In genomic region chr9:128723352-128723865, GRCh38 we compare ENCODE assay signal across 8 cellular contexts. TPM values are rescaled to one million over a fixed set of nuclear protein-coding genes. Genes with fewer than 3 reads are reported as not detected.
DNase-seq lines count a peak whose midpoint lies in the region; ATAC-seq, FAIRE-seq and TF ChIP-seq lines count a peak whose summit lies in the region.

No MANE protein-coding gene starts in this region.

- H3K27me3 ChIP-seq in cardiac muscle cell (no peaks in the 10 kb centered on the region), K562 (ENCODE audit: control insufficient read depth in 2 of 2, insufficient read depth in 2 of 2, low read length in 2 of 2) (no peaks in the 10 kb centered on the region), lung (ENCODE audit: control insufficient read depth, insufficient read depth) (no peaks in the 10 kb centered on the region), vagina (no peaks in the 10 kb centered on the region)

- H3K4me1 ChIP-seq in cardiac muscle cell (ENCODE audit: low read depth) (no peaks in the 10 kb centered on the region), K562 (replicated peaks in 1 of 2; ENCODE audit: control insufficient read depth in 2 of 2, insufficient read depth in 2 of 2, low read length in 2 of 2) (peaks cover 8 to 51% of the 10 kb centered on the region in 2 experiments; a peak in 4 of 5 replicates), lung (ENCODE audit: control insufficient read depth in 2 of 2, insufficient read depth in 2 of 2, low read length in 2 of 2) (no peaks in the 10 kb centered on the region), vagina (peaks cover 23% of the 10 kb centered on the region)

- no peak for TF ChIP-seq RAD21 in K562 (CRISPR knock-in tag; conservative IDR thresholded peaks at IDR 0.05 in 1 of 2, IDR thresholded peaks at IDR 0.05 in 1 of 2)

- DNase-seq in cardiac muscle cell (ENCODE audit: low read depth in 1 of 2, low spot score in 1 of 2) (no peak), Right ventricle myocardium superior (no peak), K562 (ENCODE audit: extremely low read depth in 1 of 4, low spot score in 3 of 4) (peak in 3 of 4 experiments; percentile 20 to 48 (median 41)), lung (ENCODE audit: low spot score) (no peak), vagina (ENCODE audit: extremely low spot score in 2 of 2) (no peak), NCI-H526 (lab: John Stamatoyannopoulos, UW) (no peak)

- ATAC-seq in Right ventricle myocardium superior (ENCODE audit: poor library complexity) (no peak), K562 (no peak), lung (ENCODE audit: insufficient read depth, low FRiP score) (no peak), GM18907 (IDR thresholded peaks at IDR 0.05; ENCODE audit: unreplicated experiment) (no peak), HG03280 (IDR thresholded peaks at IDR 0.05; ENCODE audit: unreplicated experiment) (no peak)

- H3K36me3 ChIP-seq in cardiac muscle cell (no peaks in the 10 kb centered on the region), K562 (ENCODE audit: control insufficient read depth, insufficient read depth, low read length) (peaks cover 28% of the 10 kb centered on the region; the same call in 1 of the 3 replicates), lung (ENCODE audit: control insufficient read depth in 2 of 2, insufficient read depth in 2 of 2, low read length in 2 of 2) (peaks cover 0 to 15% of the 10 kb centered on the region in 2 donors), vagina (no peaks in the 10 kb centered on the region)

- FAIRE-seq in K562 (lab: Jason Lieb, UNC) = peak; percentile 74

- no peak overlapping the region for H3K27ac ChIP-seq in cardiac muscle cell
- peak overlapping the region; percentile 72 for H3K27ac ChIP-seq in K562 (ENCODE audit: extremely low read depth, low read depth, low read length)
- peak overlapping the region; percentile 30 to 79 for H3K27ac ChIP-seq in lung (ENCODE audit: low read depth in 1 of 2, low read length in 1 of 2)
- peak overlapping the region; percentile 80 for H3K27ac ChIP-seq in vagina

- H3K4me2 ChIP-seq in K562 (ENCODE audit: insufficient read depth, low read length) = peak overlapping the region; percentile 95

- H3K9me3 ChIP-seq in cardiac muscle cell (ENCODE audit: low read depth) (no peaks in the 10 kb centered on the region), K562 (replicated peaks; ENCODE audit: control insufficient read depth, insufficient read depth, low read depth, low read length) (no peaks in the 10 kb centered on the region), lung (ENCODE audit: control insufficient read depth in 2 of 2, insufficient read depth in 1 of 2, low read length in 1 of 2) (no peaks in the 10 kb centered on the region), vagina (no peaks in the 10 kb centered on the region)

- BruUV-seq in K562 (replicated peaks; lab: Mats Ljungman, UMichigan) = no TSS peak

- H3K4me3 ChIP-seq in cardiac muscle cell = peak overlapping the region; percentile 42
- H3K4me3 ChIP-seq in K562 = peak overlapping the region; percentile 67
- H3K4me3 ChIP-seq in lung = peak overlapping the region; percentile 45
- peak overlapping the region; percentile 50 to 79 for H3K4me3 ChIP-seq in vagina

- H4K20me1 ChIP-seq in K562 (replicated peaks; ENCODE audit: control insufficient read depth, insufficient read depth, low read length) = no peaks in the 10 kb centered on the region

- intact Hi-C loops in Right ventricle myocardium superior (cut with DNase I) = no loop called here
- intact Hi-C loops in K562 (cut with micrococcal nuclease) = no loop called here
- intact Hi-C loops in vagina (cut with DNase I) = no loop called here

- POLR2A ChIA-PET in K562 (lab: Yijun Ruan, JAX) = interaction anchor here (0.6 to 1.5 kb wide), 6 partner anchors 9 to 218 kb away, joined by 3 to 9 read pairs (median 6); partner anchors contain the start of genes ENDOG and PKN3

- CTCF ChIA-PET in K562 (lab: Yijun Ruan, JAX; ENCODE audit: low intra/inter-chr PET ratio) = no interaction called here

- TF ChIP-seq POLR2A in K562 (conservative IDR thresholded peaks at IDR 0.05) (no peak), vagina (IDR thresholded peaks at IDR 0.05) (no peak)

- no peak for TF ChIP-seq EP300 in K562 (IDR thresholded peaks at IDR 0.05; ENCODE audit: low read length)

- in situ Hi-C loops in K562 (cut with MboI) = no loop called here

- TF ChIP-seq CTCF in cardiac muscle cell (IDR thresholded peaks at IDR 0.05; ENCODE audit: low read depth, low read length) (no peak), K562 (IDR thresholded peaks at IDR 0.05 in 2 of 3, conservative IDR thresholded peaks at IDR 0.05 in 1 of 3; ENCODE audit: insufficient read depth in 2 of 3, low read depth in 1 of 3, low read length in 3 of 3) (no peak), lung (IDR thresholded peaks at IDR 0.05; ENCODE audit: control extremely low read depth, extremely low read depth) (no peak), vagina (IDR thresholded peaks at IDR 0.05) (no peak)

- peak overlapping the region; percentile 83 to 96 for H3K9ac ChIP-seq in K562 (ENCODE audit: insufficient read depth in 1 of 2, low read depth in 2 of 2, low read length in 2 of 2)

- peak overlapping the region; percentile 80 for H2AFZ ChIP-seq in K562 (ENCODE audit: low read depth, low read length)

- peaks cover 2% of the 10 kb centered on the region for H3K9me1 ChIP-seq in K562 (ENCODE audit: control insufficient read depth, insufficient read depth, low read length)

- 20% methylated on average over 6 of the region's 7 CpGs for WGBS in K562 (ENCODE audit: insufficient coverage, low coverage, missing lambda C conversion rate)
- 35 to 39% methylated on average over 7 of the region's 7 CpGs for WGBS in lung, 2 donors

- peaks cover 8% of the 10 kb centered on the region; the same call in 2 of the 3 replicates for H3K79me2 ChIP-seq in K562 (ENCODE audit: control insufficient read depth, insufficient read depth, low read length)

RNA-seq across cellular contexts. Expression of gene ZDHHC12, which starts 0.5 kb away (rescaled TPM):
- total RNA-seq in cardiac muscle cell (58.7 and 87.1 TPM in 2 replicates), Right ventricle myocardium superior (5.4 TPM), K562 (2014; rRNA removed) (38.0 and 57.7 TPM in 2 replicates), K562 (2014; rRNA removed; fragmentation: Illumina TruSeq; extraction: Trizol) (1.1 and 1.9 TPM in 2 replicates), K562 (2015; rRNA removed; fragmentation: Illumina TruSeq; extraction: Trizol) (18.7 and 19.1 TPM in 2 replicates), K562 (2021) (28.7 and 30.3 TPM in 2 replicates), lung (10 to 100 TPM; 22.6 to 49.5 TPM), vagina (19.4 TPM)
- polyA plus RNA-seq in cardiac muscle cell (47.4 and 68.3 TPM in 2 replicates), K562 (2011; rRNA removed) (13.8 and 24.8 TPM in 2 replicates), K562 (2014; fragmentation: Illumina TruSeq; extraction: Trizol) (6.8 and 27.8 TPM in 2 replicates), K562 (2014; fragmentation: Nextera tagmentation; extraction: Ambion mirVana) (1 to 10 TPM in 1 of 2 experiments, under 1 TPM in 1; 0.21 to 4.3 TPM), K562 (2014; rRNA removed) (31.7 TPM in 2 replicates), lung (100 to 1,000 TPM in 1 of 2 donors, 10 to 100 TPM in 1; 77.4 to 103 TPM)
- total RNA-seq in K562 (2011; cell fraction: chromatin; rRNA removed; ENCODE audit: low replicate concordance) = 7.1 and 18.4 TPM in 2 replicates
- total RNA-seq in K562 (2011; cell fraction: nucleolus; rRNA removed) = 35.0 and 36.5 TPM in 2 replicates
- 22.9 and 31.1 TPM in 2 replicates for total RNA-seq in K562 (2011; cell fraction: nucleoplasm; rRNA removed)
- 30.4 and 84.8 TPM in 2 replicates for polyA plus RNA-seq in K562 (2011; cell fraction: cytosol; rRNA removed)
- polyA plus RNA-seq in K562 (2011; cell fraction: nucleus; rRNA removed) = 32.5 and 45.8 TPM in 2 replicates
- 31.0 and 52.7 TPM in 2 replicates for polyA plus RNA-seq in K562 (2012)
- 3.4 and 6.5 TPM in 2 replicates for polyA minus RNA-seq in K562 (2011; rRNA and poly(A)+ RNA removed)
- 21.7 and 30.2 TPM in 2 replicates for polyA minus RNA-seq in K562 (2011; cell fraction: cytosol; rRNA and poly(A)+ RNA removed)
- 5.8 and 6.1 TPM in 2 replicates for polyA minus RNA-seq in K562 (2011; cell fraction: nucleus; rRNA and poly(A)+ RNA removed)

RNA-seq across cellular contexts. Expression of gene PKN3, which starts 21.1 kb away (rescaled TPM):
- total RNA-seq in cardiac muscle cell (13.8 and 17.9 TPM in 2 replicates), Right ventricle myocardium superior (5.7 TPM), K562 (2014; rRNA removed) (29.4 and 42.4 TPM in 2 replicates), K562 (2014; rRNA removed; fragmentation: Illumina TruSeq; extraction: Trizol) (10.6 and 16.2 TPM in 2 replicates), K562 (2015; rRNA removed; fragmentation: Illumina TruSeq; extraction: Trizol) (17.5 and 19.7 TPM in 2 replicates), K562 (2021) (40.3 and 41.3 TPM in 2 replicates), lung (10 to 100 TPM in 1 of 2 donors, 1 to 10 TPM in 1; 4.1 to 19.3 TPM), vagina (8.3 TPM)
- polyA plus RNA-seq in cardiac muscle cell (13.4 and 13.5 TPM in 2 replicates), K562 (2011; rRNA removed) (24.5 and 25.4 TPM in 2 replicates), K562 (2014; fragmentation: Illumina TruSeq; extraction: Trizol) (19.7 and 28.3 TPM in 2 replicates), K562 (2014; fragmentation: Nextera tagmentation; extraction: Ambion mirVana) (1 to 10 TPM in 1 of 2 experiments, under 1 TPM in 1; 0.82 to 1.4 TPM), K562 (2014; rRNA removed) (48.9 and 49.2 TPM in 2 replicates), lung (10 to 100 TPM in 1 of 2 donors, 1 to 10 TPM in 1; 8.6 to 13.0 TPM)
- total RNA-seq in K562 (2011; cell fraction: chromatin; rRNA removed; ENCODE audit: low replicate concordance) = 45.1 and 101 TPM in 2 replicates
- 76.3 and 95.7 TPM in 2 replicates for total RNA-seq in K562 (2011; cell fraction: nucleolus; rRNA removed)
- total RNA-seq in K562 (2011; cell fraction: nucleoplasm; rRNA removed) = 27.9 and 53.6 TPM in 2 replicates
- 25.0 and 47.2 TPM in 2 replicates for polyA plus RNA-seq in K562 (2011; cell fraction: cytosol; rRNA removed)
- 80.6 and 118 TPM in 2 replicates for polyA plus RNA-seq in K562 (2011; cell fraction: nucleus; rRNA removed)
- 28.4 and 42.0 TPM in 2 replicates for polyA plus RNA-seq in K562 (2012)
- polyA minus RNA-seq in K562 (2011; rRNA and poly(A)+ RNA removed) = 9.4 and 18.7 TPM in 2 replicates
- polyA minus RNA-seq in K562 (2011; cell fraction: cytosol; rRNA and poly(A)+ RNA removed) = 23.5 and 24.5 TPM in 2 replicates
- 12.1 and 13.3 TPM in 2 replicates for polyA minus RNA-seq in K562 (2011; cell fraction: nucleus; rRNA and poly(A)+ RNA removed)

RNA-seq across cellular contexts. Expression of gene SET, which starts 34.4 kb away (rescaled TPM):
- total RNA-seq in cardiac muscle cell (335 and 481 TPM in 2 replicates), Right ventricle myocardium superior (167 TPM), K562 (2014; rRNA removed) (887 and 1,071 TPM in 2 replicates), K562 (2014; rRNA removed; fragmentation: Illumina TruSeq; extraction: Trizol) (1,328 and 1,534 TPM in 2 replicates), K562 (2015; rRNA removed; fragmentation: Illumina TruSeq; extraction: Trizol) (1,335 and 1,447 TPM in 2 replicates), K562 (2021) (840 and 907 TPM in 2 replicates), lung (100 to 1,000 TPM; 232 to 364 TPM), vagina (137 TPM)
- polyA plus RNA-seq in cardiac muscle cell (227 and 262 TPM in 2 replicates), K562 (2011; rRNA removed) (308 and 520 TPM in 2 replicates), K562 (2014; fragmentation: Illumina TruSeq; extraction: Trizol) (886 and 1,006 TPM in 2 replicates), K562 (2014; fragmentation: Nextera tagmentation; extraction: Ambion mirVana) (100 to 1,000 TPM; 404 to 534 TPM), K562 (2014; rRNA removed) (609 and 622 TPM in 2 replicates), lung (100 to 1,000 TPM in 1 of 2 donors, 10 to 100 TPM in 1; 98.0 to 146 TPM)
- 148 and 241 TPM in 2 replicates for total RNA-seq in K562 (2011; cell fraction: chromatin; rRNA removed; ENCODE audit: low replicate concordance)
- total RNA-seq in K562 (2011; cell fraction: nucleolus; rRNA removed) = 111 and 117 TPM in 2 replicates
- 183 and 259 TPM in 2 replicates for total RNA-seq in K562 (2011; cell fraction: nucleoplasm; rRNA removed)
- polyA plus RNA-seq in K562 (2011; cell fraction: cytosol; rRNA removed) = 84.3 and 133 TPM in 2 replicates
- polyA plus RNA-seq in K562 (2011; cell fraction: nucleus; rRNA removed) = 138 and 148 TPM in 2 replicates
- 556 and 791 TPM in 2 replicates for polyA plus RNA-seq in K562 (2012)
- 1,021 and 1,119 TPM in 2 replicates for polyA minus RNA-seq in K562 (2011; rRNA and poly(A)+ RNA removed)
- polyA minus RNA-seq in K562 (2011; cell fraction: cytosol; rRNA and poly(A)+ RNA removed) = 256 and 383 TPM in 2 replicates
- 100 and 155 TPM in 2 replicates for polyA minus RNA-seq in K562 (2011; cell fraction: nucleus; rRNA and poly(A)+ RNA removed)

RNA-seq across cellular contexts. Expression of gene ZER1, which starts 48.3 kb away (rescaled TPM):
- total RNA-seq in cardiac muscle cell = 89.6 and 94.1 TPM in 2 replicates
- 74.1 and 84.7 TPM in 2 replicates for polyA plus RNA-seq in cardiac muscle cell
- 57.3 TPM for total RNA-seq in Right ventricle myocardium superior
- 19.8 and 57.5 TPM in 2 replicates for total RNA-seq in K562 (2011; cell fraction: chromatin; rRNA removed; ENCODE audit: low replicate concordance)
- total RNA-seq in K562 (2011; cell fraction: nucleolus; rRNA removed) = 14.3 and 15.0 TPM in 2 replicates
- 15.9 and 22.8 TPM in 2 replicates for total RNA-seq in K562 (2011; cell fraction: nucleoplasm; rRNA removed)
- total RNA-seq in K562 (2014; rRNA removed) = 6.8 and 8.4 TPM in 2 replicates
- 2.0 and 2.3 TPM in 2 replicates for total RNA-seq in K562 (2014; rRNA removed; fragmentation: Illumina TruSeq; extraction: Trizol)
- total RNA-seq in K562 (2015; rRNA removed; fragmentation: Illumina TruSeq; extraction: Trizol) = 3.8 and 4.0 TPM in 2 replicates
- 9.7 and 10.1 TPM in 2 replicates for total RNA-seq in K562 (2021)
- 6.5 and 14.3 TPM in 2 replicates for polyA plus RNA-seq in K562 (2011; rRNA removed)
- 19.3 and 30.6 TPM in 2 replicates for polyA plus RNA-seq in K562 (2011; cell fraction: cytosol; rRNA removed)
- 21.7 and 29.5 TPM in 2 replicates for polyA plus RNA-seq in K562 (2011; cell fraction: nucleus; rRNA removed)
- polyA plus RNA-seq in K562 (2012) = 8.3 and 21.2 TPM in 2 replicates
- 6.2 and 8.6 TPM in 2 replicates for polyA plus RNA-seq in K562 (2014; fragmentation: Illumina TruSeq; extraction: Trizol)
- under 1 TPM; 0.07 to 0.22 TPM for polyA plus RNA-seq in K562 (2014; fragmentation: Nextera tagmentation; extraction: Ambion mirVana)
- 7.1 and 10.7 TPM in 2 replicates for polyA plus RNA-seq in K562 (2014; rRNA removed)
- 5.8 and 6.2 TPM in 2 replicates for polyA minus RNA-seq in K562 (2011; rRNA and poly(A)+ RNA removed)
- polyA minus RNA-seq in K562 (2011; cell fraction: cytosol; rRNA and poly(A)+ RNA removed) = 8.0 and 10.1 TPM in 2 replicates
- polyA minus RNA-seq in K562 (2011; cell fraction: nucleus; rRNA and poly(A)+ RNA removed) = 6.7 and 9.1 TPM in 2 replicates
- total RNA-seq in lung = 10 to 100 TPM; 36.5 to 39.0 TPM
- 10 to 100 TPM; 17.6 to 20.2 TPM for polyA plus RNA-seq in lung
- 54.8 TPM for total RNA-seq in vagina

Comparison
In these comparisons a context has a peak if more than half of its experiments do, and no peak if none do; other contexts are left out.
1. DNase-seq: peak in K562 (3 of 4); none in cardiac muscle cell (0 of 2), Right ventricle myocardium superior (single experiment), lung (single experiment), vagina (0 of 2) and NCI-H526 (0 of 2).
2. Peak in every context shown above with its lines, with median percentiles within 50 percentile points of each other: H3K4me3 ChIP-seq.